In genomic region chr2:11344956-11345671, GRCh38 we compare ENCODE assay signal across 8 cellular contexts. TPM values are rescaled to one million over a fixed set of nuclear protein-coding genes. Genes with fewer than 3 reads are reported as not detected.
A peak's percentile ranks its signal among the peaks of the same experiment; 100 is the strongest.
DNase-seq lines count a peak whose midpoint lies in the region; ATAC-seq and TF ChIP-seq lines count a peak whose summit lies in the region.

No MANE protein-coding gene starts in this region.

- H3K4me1 Mint-ChIP-seq in activated naive CD4-positive, alpha-beta T cell treated with anti-CD3 and anti-CD28 coated beads, Interleukin-2, amount 10 ng/mL, durations not matched to agents 7 days and 5 days = peaks cover 28% of the 10 kb centered on the region

- peaks cover 21% of the 10 kb centered on the region for H3K27me3 Mint-ChIP-seq in activated naive CD4-positive, alpha-beta T cell treated with anti-CD3 and anti-CD28 coated beads, Interleukin-2, amount 10 ng/mL, durations not matched to agents 7 days and 5 days

- TF ChIP-seq POLR2A in breast epithelium (IDR thresholded peaks at IDR 0.05) = peak; percentile 29

- H3K4me3 ChIP-seq in breast epithelium (peak overlapping the region; percentile 83 to 99 (median 91)), skin epidermis (peak overlapping the region; percentile 70 to 99 (median 96))

- H3K36me3 ChIP-seq in breast epithelium = no peaks in the 10 kb centered on the region

- H3K27ac Mint-ChIP-seq in activated naive CD4-positive, alpha-beta T cell treated with anti-CD3 and anti-CD28 coated beads, Interleukin-2, amount 10 ng/mL, durations not matched to agents 7 days and 5 days = peak overlapping the region; percentile 72

- peak in 2 of 3 donors; percentile 2 to 8 for TF ChIP-seq CTCF in breast epithelium (IDR thresholded peaks at IDR 0.05)

- CTCF ChIA-PET in activated naive CD4-positive, alpha-beta T cell treated with anti-CD3 and anti-CD28 coated beads, Interleukin-2, amount 10 ng/mL, durations not matched to agents 7 days and 5 days (lab: Charles Lee) = interaction anchor here (1.0 to 1.9 kb wide), 2 partner anchors 73 to 215 kb away, joined by 3 to 4 read pairs; no protein-coding TSS in a partner anchor

- H3K27ac ChIP-seq in breast epithelium (peak overlapping the region; percentile 99 to 100), skin epidermis (peak overlapping the region; percentile 85 to 100 (median 96))

- ATAC-seq in HG03025 (IDR thresholded peaks at IDR 0.05; ENCODE audit: low FRiP score, unreplicated experiment) (peak; percentile 30), GM18861 (IDR thresholded peaks at IDR 0.05; ENCODE audit: unreplicated experiment) (no peak)

- peak overlapping the region; percentile 77 for H3K4me3 Mint-ChIP-seq in activated naive CD4-positive, alpha-beta T cell treated with anti-CD3 and anti-CD28 coated beads, Interleukin-2, amount 10 ng/mL, durations not matched to agents 7 days and 5 days

- no peaks in the 10 kb centered on the region for H3K9me3 Mint-ChIP-seq in activated naive CD4-positive, alpha-beta T cell treated with anti-CD3 and anti-CD28 coated beads, Interleukin-2, amount 10 ng/mL, durations not matched to agents 7 days and 5 days

- intact Hi-C loops in breast epithelium (cut with DNase I; ENCODE audit: low total_unique reads) = no loop called here

- peaks cover 0 to 6% of the 10 kb centered on the region in 2 donors for H3K4me1 ChIP-seq in breast epithelium

- H3K27me3 ChIP-seq in breast epithelium = no peaks in the 10 kb centered on the region

- peak; percentile 41 for DNase-seq in activated naive CD4-positive, alpha-beta T cell treated with anti-CD3 and anti-CD28 coated beads, Interleukin-2, amount 10 ng/mL, durations not matched to agents 7 days and 5 days
- no peak for DNase-seq in activated naive CD4-positive, alpha-beta T cell treated with Interleukin-2 at 50 U/mL for 16 hours
- DNase-seq in RKO (ENCODE audit: low spot score) (peak; percentile 75), breast epithelium (ENCODE audit: low spot score in 2 of 2) (peak in 1 of 2 donors; percentile 91), iris pigment epithelial cell (ENCODE audit: low read depth) (peak; percentile 50)

- peaks cover 8% of the 10 kb centered on the region for H3K36me3 Mint-ChIP-seq in activated naive CD4-positive, alpha-beta T cell treated with anti-CD3 and anti-CD28 coated beads, Interleukin-2, amount 10 ng/mL, durations not matched to agents 7 days and 5 days

- H3K9me3 ChIP-seq in breast epithelium = no peaks in the 10 kb centered on the region

RNA-seq across cellular contexts. Expression of gene ROCK2, which starts 0.7 kb away (rescaled TPM):
- total RNA-seq in breast epithelium = 100 to 1,000 TPM in 2 of 3 donors, 10 to 100 TPM in 1; 87.1 to 181 (median 103) TPM
